ENCODE assay signal across 8 cellular contexts in the genomic region with DNA sequence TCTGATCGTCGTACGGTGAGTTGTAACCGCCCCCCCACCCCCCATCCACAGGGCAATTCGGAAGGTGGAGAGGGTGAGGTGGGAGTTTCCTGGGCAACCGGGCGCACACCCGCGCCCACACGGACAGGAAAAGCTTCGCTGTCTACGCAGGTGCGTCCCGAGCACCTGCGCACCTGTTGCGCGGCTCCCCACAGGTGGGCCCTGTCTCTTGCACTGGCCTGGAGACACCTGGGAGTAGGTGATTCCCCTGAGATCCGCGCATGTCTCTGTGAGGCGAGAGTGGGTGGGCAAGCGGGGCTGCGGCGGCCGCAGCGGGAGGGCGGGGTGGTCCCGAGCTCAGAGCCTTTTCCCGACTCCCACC. TPM values are rescaled to one million over a fixed set of nuclear protein-coding genes. Genes with fewer than 3 reads are reported as not detected.
A peak's percentile ranks its signal among the peaks of the same experiment; 100 is the strongest.
DNase-seq lines count a peak whose midpoint lies in the region; ATAC-seq and TF ChIP-seq lines count a peak whose summit lies in the region.

No MANE protein-coding gene starts in this region.

- peak; percentile 11 to 34 for ATAC-seq in activated T-cell treated with anti-CD3 and anti-CD28 coated beads, Interleukin-2, amount 50 U/mL, for 4 hours

- TF ChIP-seq POLR2A in tibial nerve (IDR thresholded peaks at IDR 0.05) = no peak

- H3K9me3 ChIP-seq in iPS-15b (ENCODE audit: control insufficient read depth, insufficient read depth, low read length) = no peaks in the 10 kb centered on the region
- H3K9me3 ChIP-seq in tibial nerve = no peaks in the 10 kb centered on the region

- no peak for TF ChIP-seq CTCF in tibial nerve (IDR thresholded peaks at IDR 0.05)

- H3K4me1 ChIP-seq in iPS-15b (ENCODE audit: control insufficient read depth, insufficient read depth, low read length) (no peaks in the 10 kb centered on the region), tibial nerve (peaks cover 0 to 21% (median 6%) of the 10 kb centered on the region in 4 donors)

- H3K4me1 Mint-ChIP-seq in activated T-cell treated with anti-CD3 and anti-CD28 coated beads, Interleukin-2, amount 50 U/mL, for 4 hours (ENCODE audit: low read depth) = peaks cover 11% of the 10 kb centered on the region

- H3K4me3 Mint-ChIP-seq in activated T-cell treated with anti-CD3 and anti-CD28 coated beads, Interleukin-2, amount 50 U/mL, for 4 hours = peak overlapping the region; percentile 58

- H3K36me3 Mint-ChIP-seq in activated T-cell treated with anti-CD3 and anti-CD28 coated beads, Interleukin-2, amount 50 U/mL, for 4 hours (ENCODE audit: insufficient read depth) = no peaks in the 10 kb centered on the region

- H3K4me3 ChIP-seq in iPS-15b (ENCODE audit: low read depth, low read length) = peak overlapping the region; percentile 62
- peak overlapping the region; percentile 3 to 48 (median 27) for H3K4me3 ChIP-seq in tibial nerve

- WGBS in tibial nerve, 2 donors = 6 to 7% methylated on average over 23 to 27 of the region's 28 CpGs

- H3K27me3 ChIP-seq in iPS-15b (ENCODE audit: control insufficient read depth, insufficient read depth, low read length) (peaks cover 57% of the 10 kb centered on the region), tibial nerve (peaks cover 0 to 55% of the 10 kb centered on the region in 2 donors)

- H3K36me3 ChIP-seq in iPS-15b (ENCODE audit: control insufficient read depth, insufficient read depth, low read length) = no peaks in the 10 kb centered on the region
- H3K36me3 ChIP-seq in tibial nerve = no peaks in the 10 kb centered on the region

- no peaks in the 10 kb centered on the region for H3K9me3 Mint-ChIP-seq in activated T-cell treated with anti-CD3 and anti-CD28 coated beads, Interleukin-2, amount 50 U/mL, for 4 hours

- DNase-seq in activated T-cell treated with anti-CD3 and anti-CD28 coated beads, Interleukin-2, amount 50 U/mL, for 4 hours = no peak
- DNase-seq in activated T-cell treated with anti-CD3 and anti-CD28 coated beads, Interleukin-2, amount 50 U/mL, for 1 hour = no peak
- DNase-seq in NCI-H774 (lab: John Stamatoyannopoulos, UW) (peak; percentile 63), tibial nerve (ENCODE audit: low spot score in 2 of 2) (no peak), islet precursor cell (no peak), AML-193 (lab: John Stamatoyannopoulos, UW) (no peak)
- no peak for DNase-seq in activated CD4-positive, alpha-beta T cell treated with anti-CD3 and anti-CD28 coated beads, Interleukin-2, amount 50 U/mL, for 48 hours

- no peak overlapping the region for H3K9ac ChIP-seq in iPS-15b (ENCODE audit: low read depth, low read length)

- peaks cover 44% of the 10 kb centered on the region for H3K27me3 Mint-ChIP-seq in activated T-cell treated with anti-CD3 and anti-CD28 coated beads, Interleukin-2, amount 50 U/mL, for 4 hours (ENCODE audit: low read depth)

- H3K27ac ChIP-seq in tibial nerve = no peak overlapping the region

- TF ChIP-seq EP300 in tibial nerve (IDR thresholded peaks at IDR 0.05) = no peak

RNA-seq across cellular contexts. Expression of a gene that starts 0.5 kb away (rescaled TPM):
- total RNA-seq in activated T-cell treated with anti-CD3 and anti-CD28 coated beads, Interleukin-2, amount 50 U/mL, for 4 hours = under 1 TPM in 1 of 3 donors, not detected in 2; 0.14 TPM
- total RNA-seq in tibial nerve = under 1 TPM in 3 of 4 donors, not detected in 1; 0.21 to 0.66 (median 0.30) TPM

RNA-seq across cellular contexts. Expression of a gene that starts 31.2 kb away (rescaled TPM):
- total RNA-seq in activated T-cell treated with anti-CD3 and anti-CD28 coated beads, Interleukin-2, amount 50 U/mL, for 4 hours = 10 to 100 TPM; 63.2 to 74.8 (median 69.2) TPM
- total RNA-seq in tibial nerve = 10 to 100 TPM; 25.1 to 34.2 (median 29.4) TPM
